ENCODE assay signal across 15 cellular contexts in genomic region chr2:1590611-1591460, GRCh38.
A peak's percentile ranks its signal among the peaks of the same experiment; 100 is the strongest.
DNase-seq lines count a peak whose midpoint lies in the region; ATAC-seq and TF ChIP-seq lines count a peak whose summit lies in the region.
"Had no signal": no experiment of that assay in that cellular context is flagged by ENCODE, and none has a peak within 500 bp of the region (broad histone marks: within the 10 kb centered on the region; RNA-seq: fewer than 3 reads in every experiment).

No MANE protein-coding gene starts in this region.

- POLR2A ChIA-PET in activated CD4-positive, alpha-beta memory T cell treated with anti-CD3 and anti-CD28 coated beads for 36 hours (lab: Charles Lee): no interaction called here

- peaks cover 3% of the 10 kb centered on the region; the same call in 1 of the 3 replicates for H3K36me3 Mint-ChIP-seq in GM23338 (ENCODE audit: low read depth)
- H3K36me3 Mint-ChIP-seq in nephron (ENCODE audit: low read depth): no peaks in the 10 kb centered on the region
- H3K36me3 Mint-ChIP-seq in activated CD4-positive, alpha-beta memory T cell treated with anti-CD3 and anti-CD28 coated beads for 36 hours: no peaks in the 10 kb centered on the region
- H3K36me3 Mint-ChIP-seq: stimulated activated memory B cell treated with anti-CD40 and anti-IgM and Interleukin-4, amounts not matched to agents 10 μg/mL and 1 μg/mL and 100 μg/mL, for 72 hours had no signal

- H3K4me1 ChIP-seq in GM23338 (ENCODE audit: insufficient read depth): 0 out of 2 replicates have a peak, but pooled peaks cover 10% of the 10 kb centered on the region

- peak; percentile 21 for ATAC-seq in GM23338
- no peak for ATAC-seq in GM21526 (IDR thresholded peaks at IDR 0.05; ENCODE audit: low FRiP score, unreplicated experiment)
- ATAC-seq: stimulated activated memory B cell treated with anti-CD40 and anti-IgM and Interleukin-4, amounts not matched to agents 10 μg/mL and 1 μg/mL and 100 μg/mL, for 72 hours had no signal

- H3K27ac Mint-ChIP-seq in GM23338 (peak overlapping the region; percentile 34; the same call in 1 of the 2 replicates), nephron (peak overlapping the region; percentile 63 to 81 (median 66))
- no peak overlapping the region for H3K27ac Mint-ChIP-seq in activated CD4-positive, alpha-beta memory T cell treated with anti-CD3 and anti-CD28 coated beads for 36 hours
- H3K27ac Mint-ChIP-seq: activated T-helper 1 cell treated with anti-CD3 and anti-CD28 coated beads, Interleukin-12 subunit alpha, Interleukin-12 subunit beta, Interleukin-2, Interleukin-4 antibody, amounts not matched to agents 30 ng/mL and 10 ng/mL and 1 ng/mL, durations not matched to agents 14 hours and 24 hours and 36 hours; stimulated activated memory B cell treated with anti-CD40 and anti-IgM and Interleukin-4, amounts not matched to agents 10 μg/mL and 1 μg/mL and 100 μg/mL, for 72 hours had no signal

- TF ChIP-seq CTCF in GM23338 (conservative IDR thresholded peaks at IDR 0.05; ENCODE audit: low read depth in 2 of 2) (peak; percentile 27 to 56), fibroblast of the aortic adventitia (IDR thresholded peaks at IDR 0.05; ENCODE audit: insufficient read depth, low read length) (peak; percentile 3), nephron (IDR thresholded peaks at IDR 0.05; ENCODE audit: unreplicated experiment in 3 of 3) (peak in 1 of 3 experiments; percentile 23), GM10266 (IDR thresholded peaks at IDR 0.05; ENCODE audit: control insufficient read depth, insufficient read depth, low read depth, missing control alignments) (no peak)

- DNase-seq in GM23338 (ENCODE audit: low spot score) (peak; percentile 61), fibroblast of the aortic adventitia (ENCODE audit: low read depth) (peak; percentile 28), GM10266 (ENCODE audit: extremely low spot score) (no peak)
- no peak for DNase-seq in effector CD4-positive, alpha-beta T cell
- DNase-seq in activated CD4-positive, alpha-beta memory T cell treated with anti-CD3 and anti-CD28 coated beads for 36 hours: no peak
- DNase-seq: activated CD4-positive, CD25-positive, alpha-beta regulatory T cell treated with anti-CD3 and anti-CD28 coated beads, Interleukin-2, amount 50 U/mL, for 72 hours; AML-193; MV-4-11; NCI-H69 had no signal

- H3K9me2 ChIP-seq in GM23338 (ENCODE audit: insufficient read depth): no peaks in the 10 kb centered on the region

- H3K27me3 ChIP-seq in GM23338 (ENCODE audit: insufficient read depth): no peaks in the 10 kb centered on the region

- H3K4me1 Mint-ChIP-seq in GM23338: peaks cover 27% of the 10 kb centered on the region
- peaks cover 34% of the 10 kb centered on the region for H3K4me1 Mint-ChIP-seq in nephron
- H3K4me1 Mint-ChIP-seq in activated CD4-positive, alpha-beta memory T cell treated with anti-CD3 and anti-CD28 coated beads for 36 hours (ENCODE audit: low read depth): no peaks in the 10 kb centered on the region
- H3K4me1 Mint-ChIP-seq: stimulated activated memory B cell treated with anti-CD40 and anti-IgM and Interleukin-4, amounts not matched to agents 10 μg/mL and 1 μg/mL and 100 μg/mL, for 72 hours had no signal

- H3K27ac ChIP-seq in GM23338 (ENCODE audit: low read depth): 0 out of 2 replicates have a peak overlapping the region, but pooled peaks have one; percentile 55
- H3K27ac ChIP-seq: SK-N-MC had no signal

- no peaks in the 10 kb centered on the region for H3K36me3 ChIP-seq in GM23338 (ENCODE audit: insufficient read depth)

- no peaks in the 10 kb centered on the region for H3K9me3 Mint-ChIP-seq in GM23338
- no peaks in the 10 kb centered on the region for H3K9me3 Mint-ChIP-seq in nephron
- H3K9me3 Mint-ChIP-seq in activated CD4-positive, alpha-beta memory T cell treated with anti-CD3 and anti-CD28 coated beads for 36 hours: no peaks in the 10 kb centered on the region
- H3K9me3 Mint-ChIP-seq: activated T-helper 1 cell treated with anti-CD3 and anti-CD28 coated beads, Interleukin-12 subunit alpha, Interleukin-12 subunit beta, Interleukin-2, Interleukin-4 antibody, amounts not matched to agents 30 ng/mL and 10 ng/mL and 1 ng/mL, durations not matched to agents 14 hours and 24 hours and 36 hours; stimulated activated memory B cell treated with anti-CD40 and anti-IgM and Interleukin-4, amounts not matched to agents 10 μg/mL and 1 μg/mL and 100 μg/mL, for 72 hours had no signal

- peak overlapping the region; percentile 26; the same call in 1 of the 2 replicates for H3K4me2 ChIP-seq in GM23338

- no peak overlapping the region for H3K4me3 Mint-ChIP-seq in GM23338
- peak overlapping the region in 1 of 3 experiments; percentile 5 for H3K4me3 Mint-ChIP-seq in nephron
- no peak overlapping the region for H3K4me3 Mint-ChIP-seq in activated CD4-positive, alpha-beta memory T cell treated with anti-CD3 and anti-CD28 coated beads for 36 hours
- H3K4me3 Mint-ChIP-seq: activated T-helper 1 cell treated with anti-CD3 and anti-CD28 coated beads, Interleukin-12 subunit alpha, Interleukin-12 subunit beta, Interleukin-2, Interleukin-4 antibody, amounts not matched to agents 30 ng/mL and 10 ng/mL and 1 ng/mL, durations not matched to agents 14 hours and 24 hours and 36 hours; stimulated activated memory B cell treated with anti-CD40 and anti-IgM and Interleukin-4, amounts not matched to agents 10 μg/mL and 1 μg/mL and 100 μg/mL, for 72 hours had no signal

- H3K27me3 Mint-ChIP-seq in GM23338 (ENCODE audit: insufficient read depth, low read depth, poor library complexity): peaks cover 3% of the 10 kb centered on the region
- H3K27me3 Mint-ChIP-seq in nephron (ENCODE audit: low read depth): no peaks in the 10 kb centered on the region
- H3K27me3 Mint-ChIP-seq in activated CD4-positive, alpha-beta memory T cell treated with anti-CD3 and anti-CD28 coated beads for 36 hours: peaks cover 20% of the 10 kb centered on the region

- no peak overlapping the region for H3K4me3 ChIP-seq in GM23338
- H3K4me3 ChIP-seq in fibroblast of the aortic adventitia (ENCODE audit: low read depth, low read length): no peak overlapping the region
- H3K4me3 ChIP-seq: SK-N-MC had no signal

- CTCF ChIA-PET in activated CD4-positive, alpha-beta memory T cell treated with anti-CD3 and anti-CD28 coated beads for 36 hours (lab: Charles Lee): interaction anchor here (0.5 kb wide), 1 partner anchor 451 kb away, joined by 4 read pairs; no protein-coding TSS in a partner anchor

- H2AFZ ChIP-seq in GM23338: no peak overlapping the region

- intact Hi-C loops in activated CD4-positive, alpha-beta memory T cell treated with anti-CD3 and anti-CD28 coated beads for 36 hours (cut with micrococcal nuclease): no loop called here

- H3F3A ChIP-seq in GM23338 (replicated peaks; ENCODE audit: low read depth): peaks cover 6% of the 10 kb centered on the region; the same call in 1 of the 2 replicates

- no peaks in the 10 kb centered on the region for H3K79me2 ChIP-seq in GM23338 (replicated peaks; ENCODE audit: insufficient read depth)

- no peaks in the 10 kb centered on the region; the same call in 1 of the 2 replicates for H4K20me1 ChIP-seq in GM23338 (replicated peaks; ENCODE audit: insufficient read depth)

TF ChIP-seq in GM23338, 12 proteins besides CTCF, POLR2A, EP300 and RAD21 (continues in another document):
- TF ChIP-seq CREB1 (CRISPR knock-in tag; IDR thresholded peaks at IDR 0.05; ENCODE audit: low read depth): no peak

TF ChIP-seq in PFSK-1, 5 proteins besides CTCF, POLR2A, EP300 and RAD21:
- TF ChIP-seq TAF1 (IDR thresholded peaks at IDR 0.05; ENCODE audit: borderline replicate concordance, insufficient read depth, low read length) (peak; percentile 20; the same call in 1 of the 2 replicates), FOXP2 (optimal IDR thresholded peaks at IDR 0.05; ENCODE audit: borderline replicate concordance, extremely low read depth, extremely low read length, insufficient read depth) (no peak), SIN3A (IDR thresholded peaks at IDR 0.05; ENCODE audit: borderline replicate concordance, insufficient read depth, low read length) (no peak), POLR2AphosphoS5 (IDR thresholded peaks at IDR 0.05; ENCODE audit: low read depth, low read length) (no peak), REST (IDR thresholded peaks at IDR 0.05; ENCODE audit: insufficient read depth in 1 of 2, low read depth in 2 of 2, low read length in 2 of 2) (no peak; a peak in 1 of 4 replicates)

Comparison
In these comparisons a context has a peak if more than half of its experiments do, and no peak if none do; other contexts are left out.
1. DNase-seq: peak in GM23338 (single experiment) and fibroblast of the aortic adventitia (single experiment); none in GM10266 (single experiment), effector CD4-positive, alpha-beta T cell (single experiment) and activated CD4-positive, alpha-beta memory T cell treated with anti-CD3 and anti-CD28 coated beads for 36 hours (single experiment).